ENCODE assay signal across 20 cellular contexts in the genomic region with DNA sequence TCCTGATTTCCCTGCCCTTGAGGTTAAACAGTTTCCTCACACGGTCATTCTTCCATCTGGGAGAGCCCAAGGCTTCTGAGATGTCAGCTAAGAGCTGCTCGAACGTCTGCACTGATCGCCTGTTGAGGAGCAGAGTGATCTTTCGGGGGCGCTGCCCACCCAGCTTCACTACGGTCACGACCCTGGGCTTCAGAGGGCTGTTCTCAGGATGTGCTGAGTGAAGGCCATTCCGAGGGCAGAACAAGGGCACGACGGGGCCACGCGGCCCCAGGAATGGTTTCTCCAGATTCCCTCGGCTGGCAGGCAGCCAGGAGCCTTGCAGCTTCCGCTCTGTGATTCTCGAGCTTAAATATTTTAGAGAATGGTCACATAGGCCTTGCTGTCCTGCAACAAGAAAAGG. TPM values are rescaled to one million over a fixed set of nuclear protein-coding genes. Genes with fewer than 3 reads are reported as not detected.
"Had no signal": no experiment of that assay in that cellular context is flagged by ENCODE, and none has a peak within 500 bp of the region (broad histone marks: within the 10 kb centered on the region; RNA-seq: fewer than 3 reads in every experiment).

No MANE protein-coding gene starts in this region.

- H3K9me3 ChIP-seq: left lung, mucosa of descending colon, sigmoid colon, stomach, testis had no signal

- H3K4me1 ChIP-seq: left lung, sigmoid colon, stomach, testis had no signal

- H3K27ac ChIP-seq: hepatocyte, left lung, sigmoid colon, stomach, testis had no signal

- H3K4me3 ChIP-seq: hepatocyte, left lung, mucosa of descending colon, sigmoid colon, stomach, testis had no signal

- H3K27me3 ChIP-seq: hepatocyte, left lung, sigmoid colon, stomach, testis had no signal

- H2AFZ ChIP-seq: hepatocyte had no signal

- H3K4me2 ChIP-seq: hepatocyte had no signal

- DNase-seq: activated B cell treated with CpG ODN at 0.5 μM for 24 hours; activated CD4-positive, alpha-beta memory T cell treated with anti-CD3 and anti-CD28 coated beads for 36 hours; activated CD4-positive, alpha-beta T cell treated with anti-CD3 and anti-CD28 coated beads for 4 hours; activated gamma-delta T cell treated with Interleukin-2 at 50 U/mL for 16 hours; activated T-cell treated with anti-CD3 and anti-CD28 coated beads for 4 hours; effector CD8-positive, alpha-beta T cell; islet precursor cell; left lung; mucosa of descending colon; naive B cell; sigmoid colon; stimulated activated CD4-positive, alpha-beta T cell treated with anti-CD3 and anti-CD28 coated beads, Interleukin-4, amount 100 ng/mL, for 24 hours; stomach; T-helper 2 cell; testis had no signal

- H3K79me2 ChIP-seq: hepatocyte had no signal

- H3K36me3 ChIP-seq: left lung, sigmoid colon, stomach had no signal

- ATAC-seq: activated naive CD4-positive, alpha-beta T cell treated with anti-CD3 and anti-CD28 coated beads, Interleukin-2, amount 50 U/mL, for 72 hours; esophagus mucosa; left lung; mucosa of descending colon; stimulated activated effector memory CD8-positive, alpha-beta T cell treated with anti-CD3 and anti-CD28 coated beads, Interleukin-12 subunit alpha, Interleukin-12 subunit beta, amount 100 ng/mL, for 72 hours had no signal

RNA-seq across cellular contexts. Expression of gene DCLK3, which starts 25.7 kb away (rescaled TPM):
- total RNA-seq: activated B cell treated with CpG ODN at 0.5 μM for 24 hours; activated CD4-positive, alpha-beta memory T cell treated with anti-CD3 and anti-CD28 coated beads for 36 hours; activated T-helper 1 cell treated with anti-CD3 and anti-CD28 coated beads, Interleukin-12 subunit alpha, Interleukin-12 subunit beta, Interleukin-2, Interleukin-4 antibody, amounts not matched to agents 30 ng/mL and 10 ng/mL and 1 ng/mL, durations not matched to agents 14 hours and 24 hours and 36 hours had no signal
- polyA plus RNA-seq: hepatocyte, stomach had no signal
